In the genomic region with DNA sequence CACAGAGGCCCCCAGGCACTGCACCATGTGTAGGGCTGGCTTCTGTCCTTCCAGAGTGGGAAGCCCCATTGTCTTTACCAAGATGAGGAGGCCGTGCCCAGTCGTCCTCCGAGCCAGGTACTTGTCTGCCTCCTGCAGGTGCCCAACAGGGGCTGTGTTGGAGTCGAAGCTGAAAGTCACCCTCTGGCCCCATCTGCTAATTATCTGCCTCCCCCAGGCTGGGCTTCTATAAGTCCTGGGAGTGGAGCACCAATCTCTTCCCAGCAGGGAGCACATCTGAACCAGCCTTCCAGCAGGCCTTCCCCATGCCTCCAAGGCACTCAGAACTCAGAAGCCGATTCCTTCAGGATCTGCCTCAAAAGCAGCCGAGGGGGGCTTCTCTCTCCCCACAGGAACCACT, we compare ENCODE assay signal across 1 cellular context.
TF ChIP-seq lines count a peak whose summit lies in the region.

No MANE protein-coding gene starts in this region.

TF ChIP-seq in A549, 52 proteins besides CTCF, POLR2A, EP300 and RAD21 (continued from another document):
- TF ChIP-seq, protein P1, sequence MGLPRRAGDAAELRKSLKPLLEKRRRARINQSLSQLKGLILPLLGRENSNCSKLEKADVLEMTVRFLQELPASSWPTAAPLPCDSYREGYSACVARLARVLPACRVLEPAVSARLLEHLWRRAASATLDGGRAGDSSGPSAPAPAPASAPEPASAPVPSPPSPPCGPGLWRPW (IDR thresholded peaks at IDR 0.05), result no peak
- TF ChIP-seq CHD2 (IDR thresholded peaks at IDR 0.05; ENCODE audit: low read length, partially characterized antibody) (no peak), JUNB (IDR thresholded peaks at IDR 0.05) (no peak), TP53 (CRISPR knock-in tag; IDR thresholded peaks at IDR 0.05) (no peak)
